ENCODE assay signal across 13 cellular contexts in genomic region chr4:1205641-1206298, GRCh38. TPM values are rescaled to one million over a fixed set of nuclear protein-coding genes. Genes with fewer than 3 reads are reported as not detected.
A peak's percentile ranks its signal among the peaks of the same experiment; 100 is the strongest.
DNase-seq lines count a peak whose midpoint lies in the region; ATAC-seq and TF ChIP-seq lines count a peak whose summit lies in the region.
"Had no signal": no experiment of that assay in that cellular context is flagged by ENCODE, and none has a peak within 500 bp of the region (broad histone marks: within the 10 kb centered on the region; RNA-seq: fewer than 3 reads in every experiment).

No MANE protein-coding gene starts in this region.

- intact Hi-C loops in mucosa of descending colon (cut with DNase I, micrococcal nuclease), result no loop called here

- peaks cover 57% of the 10 kb centered on the region for H3K4me1 ChIP-seq in mucosa of descending colon (ENCODE audit: low read depth)

- TF ChIP-seq CTCF in coronary artery (IDR thresholded peaks at IDR 0.05) (no peak), mucosa of descending colon (IDR thresholded peaks at IDR 0.05) (no peak)

- no peak overlapping the region for H3K4me3 ChIP-seq in coronary artery
- no peak overlapping the region for H3K4me3 ChIP-seq in mucosa of descending colon
- H3K4me3 ChIP-seq: cardiac muscle cell had no signal

- no peak for ATAC-seq in mucosa of descending colon
- ATAC-seq in GM21423 (IDR thresholded peaks at IDR 0.05; ENCODE audit: unreplicated experiment), result no peak

- H3K36me3 ChIP-seq in mucosa of descending colon (ENCODE audit: low read depth), result no peaks in the 10 kb centered on the region
- H3K36me3 ChIP-seq: cardiac muscle cell had no signal

- peak; percentile 62 for DNase-seq in activated effector memory CD4-positive, alpha-beta T cell treated with anti-CD3 and anti-CD28 coated beads, Interleukin-2, amount 50 U/mL, for 16 hours
- DNase-seq in activated effector memory CD4-positive, alpha-beta T cell treated with Interleukin-2 at 50 U/mL for 16 hours, result no peak
- DNase-seq in coronary artery (ENCODE audit: low spot score) (peak; percentile 67), mucosa of descending colon (peak; percentile 16 to 63 (median 39)), ureter (ENCODE audit: low spot score) (peak; percentile 34), NCI-H2227 (lab: John Stamatoyannopoulos, UW; ENCODE audit: unreplicated experiment) (no peak), EL (no peak)
- DNase-seq: activated CD4-positive, alpha-beta T cell treated with anti-CD3 and anti-CD28 coated beads for 1 hour; activated gamma-delta T cell; SW 1271 had no signal

- H3K9me3 ChIP-seq in mucosa of descending colon, result no peaks in the 10 kb centered on the region

- no peak overlapping the region for H3K27ac ChIP-seq in coronary artery
- H3K27ac ChIP-seq: cardiac muscle cell had no signal

RNA-seq across cellular contexts. Expression of gene SPON2, which starts 33.4 kb away (rescaled TPM):
- total RNA-seq in mucosa of descending colon (10 to 100 TPM; 19.6 to 42.1 (median 41.4) TPM), ureter (36.6 TPM)
- total RNA-seq: HT1080 had no signal

RNA-seq across cellular contexts. Expression of gene CTBP1, which starts 43.2 kb away (rescaled TPM):
- total RNA-seq in mucosa of descending colon (100 to 1,000 TPM; 151 to 188 (median 168) TPM), ureter (171 TPM)

Comparison
In these comparisons a context has a peak if more than half of its experiments do, and no peak if none do; other contexts are left out.
1. DNase-seq: peak in activated effector memory CD4-positive, alpha-beta T cell treated with anti-CD3 and anti-CD28 coated beads, Interleukin-2, amount 50 U/mL, for 16 hours (single experiment), coronary artery (single experiment), mucosa of descending colon (3 of 3) and ureter (single experiment); none in activated effector memory CD4-positive, alpha-beta T cell treated with Interleukin-2 at 50 U/mL for 16 hours (single experiment), NCI-H2227 (single experiment) and EL (single experiment).